10 cellular contexts compared by ENCODE assay signal in the genomic region with DNA sequence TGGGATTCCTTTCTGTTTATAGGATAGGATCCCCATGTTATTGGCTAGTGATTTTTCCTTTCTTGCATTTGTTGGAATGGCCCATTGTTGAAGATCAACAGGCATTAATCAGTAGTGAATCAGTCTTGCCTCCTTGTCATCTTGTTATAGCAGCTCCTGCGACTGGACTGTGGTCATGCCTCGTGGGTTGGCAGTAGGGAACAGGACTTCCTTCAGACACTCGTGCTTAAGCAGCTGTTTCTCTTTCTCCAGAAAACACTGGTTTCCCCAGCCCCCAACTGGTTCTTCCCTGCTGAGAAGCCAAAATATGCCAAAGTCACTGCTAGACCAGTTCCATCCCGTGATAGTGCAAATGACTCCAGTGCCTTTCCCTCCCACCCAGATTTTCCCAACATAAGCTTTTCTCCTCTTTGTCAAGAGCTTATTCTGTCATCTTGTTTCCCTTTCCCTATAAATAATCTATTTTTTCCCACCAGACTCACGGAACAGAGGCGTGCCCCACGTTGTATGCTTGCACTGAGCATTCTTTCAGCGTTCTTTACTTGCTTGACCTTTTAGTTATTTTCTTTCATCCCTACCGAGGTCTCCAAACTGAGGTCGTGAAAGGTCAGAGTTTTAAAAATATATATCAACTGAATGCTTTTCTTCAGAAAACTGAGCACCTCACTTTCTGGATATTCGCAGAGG.
DNase-seq lines count a peak whose midpoint lies in the region; ATAC-seq, FAIRE-seq and TF ChIP-seq lines count a peak whose summit lies in the region.
"Had no signal": no experiment of that assay in that cellular context is flagged by ENCODE, and none has a peak within 500 bp of the region (broad histone marks: within the 10 kb centered on the region; RNA-seq: fewer than 3 reads in every experiment).

No MANE protein-coding gene starts in this region.

- no peaks in the 10 kb centered on the region for H3K9me3 Mint-ChIP-seq in stimulated activated naive B cell treated with anti-CD40 and anti-IgM and Interleukin-4, amounts not matched to agents 10 μg/mL and 1 μg/mL and 100 μg/mL, for 72 hours
- H3K9me3 Mint-ChIP-seq in activated T-cell treated with anti-CD3 and anti-CD28 coated beads, Interleukin-2, amount 50 U/mL, for 4 hours = no peaks in the 10 kb centered on the region
- H3K9me3 Mint-ChIP-seq: activated naive CD4-positive, alpha-beta T cell treated with anti-CD3 and anti-CD28 coated beads for 36 hours had no signal

- peaks cover 7 to 9% of the 10 kb centered on the region in 2 donors for H3K4me1 Mint-ChIP-seq in stimulated activated naive B cell treated with anti-CD40 and anti-IgM and Interleukin-4, amounts not matched to agents 10 μg/mL and 1 μg/mL and 100 μg/mL, for 72 hours
- H3K4me1 Mint-ChIP-seq in activated T-cell treated with anti-CD3 and anti-CD28 coated beads, Interleukin-2, amount 50 U/mL, for 4 hours (ENCODE audit: low read depth) = peaks cover 6% of the 10 kb centered on the region

- no peak for DNase-seq in H54 (ENCODE audit: insufficient read length, low spot score)
- DNase-seq in body of pancreas = peak in 2 of 4 donors; percentile 21 to 58
- peak; percentile 88 for DNase-seq in kidney
- DNase-seq in stimulated activated naive B cell treated with anti-CD40 and anti-IgM and Interleukin-4, amounts not matched to agents 10 μg/mL and 1 μg/mL and 100 μg/mL, for 72 hours = no peak
- no peak for DNase-seq in GM13976 (ENCODE audit: low spot score)
- no peak for DNase-seq in activated CD4-positive, alpha-beta T cell treated with anti-CD3 and anti-CD28 coated beads, Interleukin-2, amount 50 U/mL, for 4 hours
- no peak for DNase-seq in activated T-cell treated with anti-CD3 and anti-CD28 coated beads, Interleukin-2, amount 50 U/mL, for 4 hours
- DNase-seq in iPS-NIHi7 (ENCODE audit: extremely low spot score) = no peak
- DNase-seq: activated naive CD4-positive, alpha-beta T cell treated with anti-CD3 and anti-CD28 coated beads for 36 hours; NCI-H2107 had no signal

- TF ChIP-seq POLR2A in H54 (IDR thresholded peaks at IDR 0.05; ENCODE audit: low read depth, low read length) (no peak), body of pancreas (IDR thresholded peaks at IDR 0.05) (no peak)

- no peak overlapping the region for H3K9ac ChIP-seq in kidney (ENCODE audit: low read length in 2 of 2)

- TF ChIP-seq CTCF in body of pancreas (IDR thresholded peaks at IDR 0.05) = no peak
- TF ChIP-seq CTCF in kidney (IDR thresholded peaks at IDR 0.05; ENCODE audit: borderline replicate concordance, extremely low read depth, insufficient read depth) = no peak
- TF ChIP-seq CTCF in GM13976 (IDR thresholded peaks at IDR 0.05; ENCODE audit: borderline replicate concordance, control extremely low read depth, extremely low read depth, insufficient read depth, missing control alignments) = no peak

- intact Hi-C loops in body of pancreas (cut with DNase I) = no loop called here
- intact Hi-C loops in kidney (cut with DNase I) = no loop called here

- H3K27me3 Mint-ChIP-seq in stimulated activated naive B cell treated with anti-CD40 and anti-IgM and Interleukin-4, amounts not matched to agents 10 μg/mL and 1 μg/mL and 100 μg/mL, for 72 hours = no peaks in the 10 kb centered on the region
- H3K27me3 Mint-ChIP-seq in activated T-cell treated with anti-CD3 and anti-CD28 coated beads, Interleukin-2, amount 50 U/mL, for 4 hours (ENCODE audit: low read depth) = peaks cover 16% of the 10 kb centered on the region

- FAIRE-seq in H54 (lab: Jason Lieb, UNC) = peak; percentile 60
- no peak for FAIRE-seq in kidney (lab: Jason Lieb, UNC)

- H3K9me3 ChIP-seq in body of pancreas = no peaks in the 10 kb centered on the region
- H3K9me3 ChIP-seq in kidney (ENCODE audit: control insufficient read depth in 1 of 2, low read length in 2 of 2) = no peaks in the 10 kb centered on the region

- H3K4me3 Mint-ChIP-seq in stimulated activated naive B cell treated with anti-CD40 and anti-IgM and Interleukin-4, amounts not matched to agents 10 μg/mL and 1 μg/mL and 100 μg/mL, for 72 hours = peak overlapping the region; percentile 49 to 60
- no peak overlapping the region for H3K4me3 Mint-ChIP-seq in activated T-cell treated with anti-CD3 and anti-CD28 coated beads, Interleukin-2, amount 50 U/mL, for 4 hours
- H3K4me3 Mint-ChIP-seq: activated naive CD4-positive, alpha-beta T cell treated with anti-CD3 and anti-CD28 coated beads for 36 hours had no signal

- H3K36me3 ChIP-seq in body of pancreas (replicated peaks in 1 of 2; ENCODE audit: insufficient read depth in 1 of 2, low read depth in 2 of 2) (no peaks in the 10 kb centered on the region), kidney (ENCODE audit: control insufficient read depth in 1 of 2, insufficient read depth in 2 of 2, low read length in 2 of 2) (no peaks in the 10 kb centered on the region)

- peak overlapping the region; percentile 25 for H3K27ac Mint-ChIP-seq in stimulated activated naive B cell treated with anti-CD40 and anti-IgM and Interleukin-4, amounts not matched to agents 10 μg/mL and 1 μg/mL and 100 μg/mL, for 72 hours
- H3K27ac Mint-ChIP-seq: activated naive CD4-positive, alpha-beta T cell treated with anti-CD3 and anti-CD28 coated beads for 36 hours had no signal

- no peak for ATAC-seq in body of pancreas
- peak; percentile 64 to 71 for ATAC-seq in stimulated activated naive B cell treated with anti-CD40 and anti-IgM and Interleukin-4, amounts not matched to agents 10 μg/mL and 1 μg/mL and 100 μg/mL, for 72 hours (replicated peaks)
- ATAC-seq in activated T-cell treated with anti-CD3 and anti-CD28 coated beads, Interleukin-2, amount 50 U/mL, for 4 hours = no peak

- 66 to 73% methylated on average over 11 of the region's 11 CpGs for WGBS in body of pancreas, 2 donors

- H3K4me3 ChIP-seq in body of pancreas (no peak overlapping the region), kidney (ENCODE audit: low read length in 2 of 2) (peak overlapping the region in 1 of 2 donors; percentile 3)

- in situ Hi-C loops in GM13976 (cut with MboI; ENCODE audit: low sequenced_read_pairs, unreplicated experiment) = no loop called here

- no peaks in the 10 kb centered on the region for H3K36me3 Mint-ChIP-seq in stimulated activated naive B cell treated with anti-CD40 and anti-IgM and Interleukin-4, amounts not matched to agents 10 μg/mL and 1 μg/mL and 100 μg/mL, for 72 hours
- no peaks in the 10 kb centered on the region for H3K36me3 Mint-ChIP-seq in activated T-cell treated with anti-CD3 and anti-CD28 coated beads, Interleukin-2, amount 50 U/mL, for 4 hours (ENCODE audit: insufficient read depth)

- no peaks in the 10 kb centered on the region for H3K27me3 ChIP-seq in body of pancreas

- H3K4me1 ChIP-seq in body of pancreas (no peaks in the 10 kb centered on the region), kidney (ENCODE audit: control insufficient read depth in 1 of 2, insufficient read depth in 1 of 2, low read depth in 1 of 2, low read length in 2 of 2) (peaks cover 19 to 37% of the 10 kb centered on the region in 2 donors)

- H3K27ac ChIP-seq in body of pancreas (peak overlapping the region in 3 of 4 donors; percentile 9 to 79 (median 10)), kidney (ENCODE audit: low read depth in 2 of 2, low read length in 2 of 2) (peak overlapping the region in 1 of 2 donors; percentile 56)

Comparison
In these comparisons a context has a peak if more than half of its experiments do, and no peak if none do; other contexts are left out.
1. ATAC-seq: peak in stimulated activated naive B cell treated with anti-CD40 and anti-IgM and Interleukin-4, amounts not matched to agents 10 μg/mL and 1 μg/mL and 100 μg/mL, for 72 hours (2 of 2); none in body of pancreas (single experiment) and activated T-cell treated with anti-CD3 and anti-CD28 coated beads, Interleukin-2, amount 50 U/mL, for 4 hours (0 of 2).